17 cellular contexts compared by ENCODE assay signal in genomic region chr2:238924032-238924431, GRCh38.
A peak's percentile ranks its signal among the peaks of the same experiment; 100 is the strongest.
DNase-seq lines count a peak whose midpoint lies in the region; TF ChIP-seq lines count a peak whose summit lies in the region.
"Had no signal": no experiment of that assay in that cellular context is flagged by ENCODE, and none has a peak within 500 bp of the region (broad histone marks: within the 10 kb centered on the region; RNA-seq: fewer than 3 reads in every experiment).

No MANE protein-coding gene starts in this region.

- H2BK15ac ChIP-seq in neuronal stem cell (ENCODE audit: low read length) (no peak overlapping the region), mesendoderm (replicated peaks; ENCODE audit: low read depth) (no peak overlapping the region)

- peaks cover 0 to 17% of the 10 kb centered on the region in 2 donors for H3K4me1 ChIP-seq in neuronal stem cell (ENCODE audit: control insufficient read depth in 2 of 2, insufficient read depth in 1 of 2, low read depth in 1 of 2, low read length in 2 of 2)
- no peaks in the 10 kb centered on the region for H3K4me1 ChIP-seq in sigmoid colon
- no peaks in the 10 kb centered on the region for H3K4me1 ChIP-seq in mesendoderm (ENCODE audit: control insufficient read depth, low read depth, low read length)
- H3K4me1 ChIP-seq: BLaER1 had no signal

- no peak overlapping the region for H3K56ac ChIP-seq in mesendoderm (ENCODE audit: low read length)

- H3K9me3 Mint-ChIP-seq in chondrocyte (ENCODE audit: low read depth) = no peaks in the 10 kb centered on the region
- H3K9me3 Mint-ChIP-seq: CD8-positive, alpha-beta memory T cell; GM23338 had no signal

- no peak overlapping the region for H3K27ac Mint-ChIP-seq in chondrocyte (ENCODE audit: unreplicated experiment)
- H3K27ac Mint-ChIP-seq: CD8-positive, alpha-beta memory T cell; GM23338 had no signal

- no peak overlapping the region for H3K4me3 Mint-ChIP-seq in chondrocyte (ENCODE audit: unreplicated experiment)
- H3K4me3 Mint-ChIP-seq: CD8-positive, alpha-beta memory T cell; GM23338 had no signal

- no peak overlapping the region for H2AFZ ChIP-seq in neuronal stem cell (ENCODE audit: low read length)
- H2AFZ ChIP-seq: GM23338 had no signal

- no peak for TF ChIP-seq EP300 in sigmoid colon (IDR thresholded peaks at IDR 0.05)

- H3K18ac ChIP-seq in neuronal stem cell (ENCODE audit: low read length) (no peak overlapping the region), mesendoderm (ENCODE audit: low read length) (no peak overlapping the region)

- H3K27me3 ChIP-seq in neuronal stem cell (ENCODE audit: control insufficient read depth in 3 of 3, insufficient read depth in 3 of 3, low read depth in 1 of 3, low read length in 3 of 3) (peaks cover 0 to 26% (median 3%) of the 10 kb centered on the region in 3 experiments), sigmoid colon (no peaks in the 10 kb centered on the region), mesendoderm (ENCODE audit: insufficient read depth, low read length, poor library complexity) (no peaks in the 10 kb centered on the region)
- H3K27me3 ChIP-seq: BLaER1 had no signal

- H4K91ac ChIP-seq in neuronal stem cell (ENCODE audit: low read depth, low read length, poor library complexity) = no peak overlapping the region

- no peak for TF ChIP-seq CTCF in chondrocyte (IDR thresholded peaks at IDR 0.05)
- TF ChIP-seq CTCF in sigmoid colon (IDR thresholded peaks at IDR 0.05) = no peak

- H3K9ac ChIP-seq in neuronal stem cell (ENCODE audit: low read depth, low read length, poor library complexity) = no peak overlapping the region
- H3K9ac ChIP-seq in mesendoderm (ENCODE audit: low read length) = no peak overlapping the region
- H3K9ac ChIP-seq: BLaER1 had no signal

- H3K4me1 Mint-ChIP-seq in chondrocyte (ENCODE audit: low read depth) = peaks cover under 1% of the 10 kb centered on the region
- H3K4me1 Mint-ChIP-seq: CD8-positive, alpha-beta memory T cell; GM23338 had no signal

- H3K4me2 ChIP-seq in neuronal stem cell (ENCODE audit: insufficient read depth, low read length, poor library complexity, severe bottlenecking) (no peak overlapping the region), mesendoderm (ENCODE audit: low read length) (no peak overlapping the region)
- H3K4me2 ChIP-seq: BLaER1, GM23338 had no signal

- H4K5ac ChIP-seq in mesendoderm (ENCODE audit: low read length) = no peak overlapping the region

- no peaks in the 10 kb centered on the region for H3K36me3 Mint-ChIP-seq in chondrocyte (ENCODE audit: low read depth)
- H3K36me3 Mint-ChIP-seq: CD8-positive, alpha-beta memory T cell had no signal

- H2AK5ac ChIP-seq in neuronal stem cell (ENCODE audit: low read depth, low read length) = peak overlapping the region; percentile 48
- no peak overlapping the region for H2AK5ac ChIP-seq in mesendoderm (ENCODE audit: low read length)

- H2BK120ac ChIP-seq in neuronal stem cell (ENCODE audit: low read depth, low read length) (no peak overlapping the region), mesendoderm (ENCODE audit: low read depth, low read length) (no peak overlapping the region)

- TF ChIP-seq POLR2A in sigmoid colon (IDR thresholded peaks at IDR 0.05) = no peak

- H3K4ac ChIP-seq in neuronal stem cell (ENCODE audit: low read length) = no peak overlapping the region
- no peak overlapping the region for H3K4ac ChIP-seq in mesendoderm (ENCODE audit: low read depth, low read length)

- H3K27ac ChIP-seq in neuronal stem cell (replicated peaks; ENCODE audit: low read length) = no peak overlapping the region
- H3K27ac ChIP-seq in sigmoid colon = no peak overlapping the region
- no peak overlapping the region for H3K27ac ChIP-seq in mesendoderm (ENCODE audit: low read depth, low read length)
- H3K27ac ChIP-seq: 22Rv1, BLaER1 had no signal

- no peaks in the 10 kb centered on the region for H3K79me2 ChIP-seq in mesendoderm (ENCODE audit: control insufficient read depth, insufficient read depth, low read length)

- H3K9me3 ChIP-seq in neuronal stem cell (replicated peaks in 1 of 2; ENCODE audit: control insufficient read depth in 2 of 2, insufficient read depth in 1 of 2, low read depth in 1 of 2, low read length in 2 of 2) (peaks cover 0 to 1% of the 10 kb centered on the region in 2 donors), sigmoid colon (no peaks in the 10 kb centered on the region)
- H3K9me3 ChIP-seq: BLaER1 had no signal

- H3K36me3 ChIP-seq in neuronal stem cell (replicated peaks in 1 of 2; ENCODE audit: control insufficient read depth in 2 of 2, insufficient read depth in 2 of 2, low read length in 2 of 2) = no peaks in the 10 kb centered on the region
- no peaks in the 10 kb centered on the region for H3K36me3 ChIP-seq in sigmoid colon
- no peaks in the 10 kb centered on the region for H3K36me3 ChIP-seq in mesendoderm (ENCODE audit: control insufficient read depth, insufficient read depth, low read length)
- H3K36me3 ChIP-seq: BLaER1 had no signal

- intact Hi-C loops in sigmoid colon (cut with DNase I) = no loop called here

- no peak overlapping the region for H2BK5ac ChIP-seq in neuronal stem cell (ENCODE audit: low read length)
- no peak overlapping the region for H2BK5ac ChIP-seq in mesendoderm (ENCODE audit: low read length)

- H3K79me1 ChIP-seq in neuronal stem cell (ENCODE audit: low read depth, low read length) = no peaks in the 10 kb centered on the region
- H3K79me1 ChIP-seq in mesendoderm (ENCODE audit: low read length) = no peaks in the 10 kb centered on the region

- H3K23ac ChIP-seq in neuronal stem cell (ENCODE audit: low read depth, low read length, poor library complexity) = no peak overlapping the region
- no peak overlapping the region for H3K23ac ChIP-seq in mesendoderm (ENCODE audit: low read length)

- peak; percentile 39 for DNase-seq in activated effector memory CD4-positive, alpha-beta T cell treated with anti-CD3 and anti-CD28 coated beads, Interleukin-2, amount 50 U/mL, for 16 hours
- DNase-seq in activated effector memory CD4-positive, alpha-beta T cell treated with Interleukin-2 at 50 U/mL for 16 hours = no peak
- peak; percentile 52 for DNase-seq in chondrocyte (ENCODE audit: low spot score)
- no peak for DNase-seq in neuronal stem cell (ENCODE audit: low spot score)
- peak; percentile 18 for DNase-seq in sigmoid colon
- DNase-seq in COLO668 (lab: John Stamatoyannopoulos, UW; ENCODE audit: unreplicated experiment) = no peak
- no peak for DNase-seq in GM19240 (ENCODE audit: insufficient read length, low spot score)
- no peak for DNase-seq in mesendoderm
- DNase-seq: AML-193, Calu3, DMS 273 treated with DMSO at 0.1 percent for 48 hours, H7 had no signal

- peaks cover 14% of the 10 kb centered on the region for H3K27me3 Mint-ChIP-seq in chondrocyte (ENCODE audit: low read depth)

- H4K8ac ChIP-seq in neuronal stem cell (ENCODE audit: low read depth, low read length) (no peak overlapping the region), mesendoderm (ENCODE audit: low read depth, low read length) (no peak overlapping the region)

- H3K14ac ChIP-seq in neuronal stem cell (ENCODE audit: low read length) = no peak overlapping the region

- H3K4me3 ChIP-seq in neuronal stem cell (ENCODE audit: low read length in 2 of 2) (no peak overlapping the region), sigmoid colon (no peak overlapping the region), mesendoderm (ENCODE audit: low read length) (no peak overlapping the region)
- H3K4me3 ChIP-seq: BLaER1, GM12878, GM23338 had no signal

- H2BK12ac ChIP-seq in neuronal stem cell (ENCODE audit: low read length) = no peak overlapping the region

- WGBS in neuronal stem cell (ENCODE audit: extremely low coverage in 2 of 2, insufficient read length in 2 of 2, insufficient replicate concordance in 1 of 2), 2 donors = no CpG with 5 or more reads among the region's 14 CpGs
- WGBS in sigmoid colon, 2 donors = 81 to 88% methylated on average over 14 of the region's 14 CpGs
- no CpG with 5 or more reads among the region's 14 CpGs for whole genome bisulfite sequencing in mesendoderm (ENCODE audit: extremely low coverage, insufficient coverage, low lambda C conversion rate)

Comparison
In these comparisons a context has a peak if more than half of its experiments do, and no peak if none do; other contexts are left out.
1. DNase-seq: peak in activated effector memory CD4-positive, alpha-beta T cell treated with anti-CD3 and anti-CD28 coated beads, Interleukin-2, amount 50 U/mL, for 16 hours (single experiment), chondrocyte (single experiment) and sigmoid colon (single experiment); none in activated effector memory CD4-positive, alpha-beta T cell treated with Interleukin-2 at 50 U/mL for 16 hours (single experiment), neuronal stem cell (single experiment), COLO668 (single experiment), GM19240 (single experiment) and mesendoderm (single experiment).